In the genomic region with DNA sequence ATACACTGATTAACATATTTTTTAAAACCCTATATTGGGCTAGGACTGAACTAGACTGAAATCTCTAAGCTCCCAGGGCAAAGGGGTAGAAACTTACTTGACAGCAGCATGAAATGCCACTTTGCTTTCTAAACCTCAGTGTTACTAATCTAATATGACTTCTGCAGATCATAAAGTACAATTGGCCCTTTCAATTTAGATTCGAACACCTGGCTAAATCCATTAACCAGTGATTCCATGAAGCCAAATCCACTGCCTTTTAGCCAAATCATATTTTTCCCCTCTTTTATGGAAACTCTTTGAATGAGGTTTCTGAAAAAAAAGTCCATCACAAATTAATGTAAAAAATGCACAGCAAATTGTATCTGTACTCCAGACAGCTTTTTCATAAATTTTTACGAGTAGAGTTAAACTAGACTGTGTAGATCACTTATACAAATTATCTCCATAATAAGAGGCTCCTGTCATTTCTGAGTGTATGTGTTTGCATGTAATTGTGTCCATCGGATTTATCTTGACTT, we compare ENCODE assay signal across 17 cellular contexts. TPM values are rescaled to one million over a fixed set of nuclear protein-coding genes. Genes with fewer than 3 reads are reported as not detected.
DNase-seq lines count a peak whose midpoint lies in the region; ATAC-seq and TF ChIP-seq lines count a peak whose summit lies in the region.
"Had no signal": no experiment of that assay in that cellular context is flagged by ENCODE, and none has a peak within 500 bp of the region (broad histone marks: within the 10 kb centered on the region; RNA-seq: fewer than 3 reads in every experiment).

No MANE protein-coding gene starts in this region.

- H3K4me1 Mint-ChIP-seq in chondrocyte (ENCODE audit: low read depth): peaks cover 60% of the 10 kb centered on the region

- H3K4me1 ChIP-seq in SJCRH30: peaks cover 61% of the 10 kb centered on the region
- H3K4me1 ChIP-seq in effector memory CD4-positive, alpha-beta T cell (ENCODE audit: control insufficient read depth, insufficient read depth, low read length, poor library complexity, severe bottlenecking): no peaks in the 10 kb centered on the region
- H3K4me1 ChIP-seq: A549, Caco-2 had no signal

- no peak for ATAC-seq in HG02678 (IDR thresholded peaks at IDR 0.05; ENCODE audit: unreplicated experiment)
- ATAC-seq: A549 had no signal

- TF ChIP-seq CTCF in chondrocyte (IDR thresholded peaks at IDR 0.05): no peak

- H3K36me3 ChIP-seq in SJCRH30: peaks cover 41% of the 10 kb centered on the region
- no peaks in the 10 kb centered on the region for H3K36me3 ChIP-seq in effector memory CD4-positive, alpha-beta T cell (ENCODE audit: control insufficient read depth, insufficient read depth, low read length)

- no peak overlapping the region for H3K4me3 ChIP-seq in SJCRH30
- H3K4me3 ChIP-seq in effector memory CD4-positive, alpha-beta T cell (ENCODE audit: insufficient read depth, low read depth, low read length, poor library complexity, severe bottlenecking): no peak overlapping the region
- H3K4me3 ChIP-seq: A549 had no signal

- H3K27me3 ChIP-seq in SJCRH30: no peaks in the 10 kb centered on the region
- no peaks in the 10 kb centered on the region for H3K27me3 ChIP-seq in effector memory CD4-positive, alpha-beta T cell (replicated peaks; ENCODE audit: control insufficient read depth, insufficient read depth, low read length, poor library complexity, severe bottlenecking)

- H3K27ac Mint-ChIP-seq in chondrocyte (ENCODE audit: unreplicated experiment): peak overlapping the region; percentile 42
- H3K27ac Mint-ChIP-seq: CD4-positive, alpha-beta T cell; H9 had no signal

- peaks cover 3% of the 10 kb centered on the region for H3K36me3 Mint-ChIP-seq in chondrocyte (ENCODE audit: low read depth)

- peak; percentile 39 for DNase-seq in NCI-H748 (lab: John Stamatoyannopoulos, UW; ENCODE audit: unreplicated experiment)
- DNase-seq in NCI-H748 treated with DMSO at 0.1 percent for 48 hours (lab: John Stamatoyannopoulos, UW): no peak
- DNase-seq in NCI-H1105 (lab: John Stamatoyannopoulos, UW): peak; percentile 14
- peak; percentile 32 to 88 for DNase-seq in SJCRH30
- DNase-seq in chondrocyte (ENCODE audit: low spot score): no peak
- DNase-seq in OCI-M2 (lab: John Stamatoyannopoulos, UW; ENCODE audit: unreplicated experiment): no peak
- DNase-seq in effector memory CD4-positive, alpha-beta T cell: no peak
- DNase-seq: AML-193; Caco-2; CD4-positive, alpha-beta T cell; GOT3; H9 had no signal

- no peak overlapping the region for H3K4me3 Mint-ChIP-seq in chondrocyte (ENCODE audit: unreplicated experiment)
- H3K4me3 Mint-ChIP-seq: CD4-positive, alpha-beta T cell; H9 had no signal

- no peaks in the 10 kb centered on the region for H3K27me3 Mint-ChIP-seq in chondrocyte (ENCODE audit: low read depth)
- H3K27me3 Mint-ChIP-seq: CD4-positive, alpha-beta T cell had no signal

- H3K9me3 Mint-ChIP-seq in chondrocyte (ENCODE audit: low read depth): no peaks in the 10 kb centered on the region
- H3K9me3 Mint-ChIP-seq: CD4-positive, alpha-beta T cell; H9 had no signal

- H3K27ac ChIP-seq in SJCRH30: peak overlapping the region; percentile 91
- H3K27ac ChIP-seq in effector memory CD4-positive, alpha-beta T cell (ENCODE audit: insufficient read depth, low read length, poor library complexity, severe bottlenecking): no peak overlapping the region
- H3K27ac ChIP-seq: 22Rv1, A549, C4-2B had no signal

- no peaks in the 10 kb centered on the region for H3K9me3 ChIP-seq in SJCRH30 (replicated peaks)
- H3K9me3 ChIP-seq in effector memory CD4-positive, alpha-beta T cell (ENCODE audit: control insufficient read depth, low read length): no peaks in the 10 kb centered on the region
- H3K9me3 ChIP-seq: A549, Caco-2 had no signal

RNA-seq across cellular contexts. Expression of a gene that starts 25.7 kb away (rescaled TPM):
- 75.3 and 89.0 TPM in 2 replicates for total RNA-seq in SJCRH30 (2014; rRNA removed; shearing (Covaris generic))
- total RNA-seq in chondrocyte: 55.4 to 83.5 TPM (median 55.4 TPM) in 3 replicates
- total RNA-seq: Caco-2; CD4-positive, alpha-beta T cell; HT-29 had no signal

Comparison
In these comparisons a context has a peak if more than half of its experiments do, and no peak if none do; other contexts are left out.
1. DNase-seq: peak in NCI-H748 (single experiment), NCI-H1105 (single experiment) and SJCRH30 (2 of 2); none in NCI-H748 treated with DMSO at 0.1 percent for 48 hours (single experiment), chondrocyte (single experiment), OCI-M2 (single experiment) and effector memory CD4-positive, alpha-beta T cell (0 of 3).